8 cellular contexts compared by ENCODE assay signal in the genomic region with DNA sequence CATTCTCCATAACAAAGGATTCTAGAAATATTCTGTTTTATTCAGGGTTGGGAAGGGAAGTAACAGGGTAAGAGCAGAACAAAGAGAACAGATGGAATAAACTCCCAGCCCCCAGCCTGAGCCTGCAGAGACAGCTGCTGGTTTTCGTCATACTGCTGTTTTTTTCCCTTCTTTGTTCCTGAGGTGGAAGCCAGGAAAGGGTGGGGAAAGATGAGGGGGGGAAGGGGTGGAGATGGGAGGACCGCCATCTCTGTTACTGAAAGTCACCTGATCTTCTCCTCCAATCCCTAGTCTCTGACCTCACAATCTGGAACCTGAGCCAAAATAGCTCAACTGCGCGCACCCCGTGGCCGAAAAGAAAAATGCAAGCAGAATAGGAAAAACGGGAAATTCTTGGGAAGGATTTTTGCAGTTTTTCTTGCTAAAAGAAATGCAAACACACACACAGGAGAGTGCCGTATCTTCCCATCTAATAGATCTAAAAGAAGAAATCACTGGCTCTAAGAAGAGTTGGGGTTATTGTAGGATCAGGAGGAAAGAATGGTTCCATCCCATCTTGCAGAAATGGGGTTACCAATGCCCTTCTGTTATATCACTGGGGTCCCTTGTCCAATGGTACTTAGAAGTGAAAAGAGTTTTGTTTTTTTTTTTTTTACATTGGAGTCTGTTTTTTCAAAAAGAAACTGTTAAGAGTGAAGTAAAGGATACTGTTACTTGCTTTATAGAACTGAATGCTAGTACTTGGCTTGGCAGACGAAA. TPM values are rescaled to one million over a fixed set of nuclear protein-coding genes. Genes with fewer than 3 reads are reported as not detected.
DNase-seq lines count a peak whose midpoint lies in the region; ATAC-seq and TF ChIP-seq lines count a peak whose summit lies in the region.

No MANE protein-coding gene starts in this region.

- no TSS peak for BruUV-seq in MCF 10A (replicated peaks; lab: Mats Ljungman, UMichigan)

- CTCF ChIA-PET in MCF 10A (lab: Yijun Ruan, JAX) = interaction anchor here (0.6 to 5.7 kb wide), 16 partner anchors 13 to 841 kb away, joined by 3 to 191 read pairs (median 4); partner anchors contain the start of genes PCDHB10, PCDHB11, PCDHB14 and PCDHGB7

- peak overlapping the region; percentile 10 for H3K4me3 ChIP-seq in rectal smooth muscle tissue (ENCODE audit: low read length)

- peak overlapping the region; percentile 98 for H3K27ac Mint-ChIP-seq in MCF 10A (ENCODE audit: low read depth, unreplicated experiment)

- H3K9ac ChIP-seq in rectal smooth muscle tissue (ENCODE audit: low read length) = no peak overlapping the region

- H3K4me3 Mint-ChIP-seq in MCF 10A (ENCODE audit: unreplicated experiment) = peak overlapping the region; percentile 70

- peak overlapping the region; percentile 89 for H3K27ac ChIP-seq in rectal smooth muscle tissue (ENCODE audit: low read depth, low read length)

- H3K27me3 Mint-ChIP-seq in MCF 10A (ENCODE audit: insufficient read depth, unreplicated experiment) = no peaks in the 10 kb centered on the region

- intact Hi-C loops in MCF 10A (cut with micrococcal nuclease) = loop anchor here (1.0 to 2.0 kb wide), 9 partner anchors 149 to 520 kb away; partner anchors contain the start of genes PCDHB10, PCDHB13, PCDHB14 and PCDHB2

- peaks cover 20% of the 10 kb centered on the region for H3K4me1 ChIP-seq in rectal smooth muscle tissue (ENCODE audit: control insufficient read depth, insufficient read depth, low read length)

- H3K36me3 Mint-ChIP-seq in MCF 10A (ENCODE audit: insufficient read depth, unreplicated experiment) = peaks cover 63% of the 10 kb centered on the region

- H3K36me3 ChIP-seq in rectal smooth muscle tissue (ENCODE audit: control insufficient read depth, insufficient read depth, low read length) = no peaks in the 10 kb centered on the region

- ATAC-seq in HG03378 (IDR thresholded peaks at IDR 0.05; ENCODE audit: unreplicated experiment) (no peak), GM21717 (IDR thresholded peaks at IDR 0.05; ENCODE audit: unreplicated experiment) (no peak), GM19324 (IDR thresholded peaks at IDR 0.05; ENCODE audit: low FRiP score, unreplicated experiment) (no peak)

- H3K27me3 ChIP-seq in rectal smooth muscle tissue (ENCODE audit: control insufficient read depth, insufficient read depth, low read length) = no peaks in the 10 kb centered on the region

- TF ChIP-seq CTCF in GM20000 (IDR thresholded peaks at IDR 0.05; ENCODE audit: extremely low read depth, missing control alignments) = peak; percentile 43
- TF ChIP-seq CTCF in MCF 10A (IDR thresholded peaks at IDR 0.05; ENCODE audit: unreplicated experiment) = peak; percentile 94

- no peak for DNase-seq in GM20000 (ENCODE audit: low spot score)
- peak; percentile 96 for DNase-seq in NCI-H2196 treated with DMSO at 0.1 percent for 48 hours (lab: John Stamatoyannopoulos, UW; ENCODE audit: unreplicated experiment)
- peak; percentile 99 for DNase-seq in MCF 10A (ENCODE audit: unreplicated experiment)
- DNase-seq in iPS DF 4.7 (ENCODE audit: extremely low read depth, low spot score) = peak; percentile 93

- H3K4me1 Mint-ChIP-seq in MCF 10A (ENCODE audit: insufficient read depth, unreplicated experiment) = peaks cover 54% of the 10 kb centered on the region

- H3K9me3 Mint-ChIP-seq in MCF 10A (ENCODE audit: unreplicated experiment) = no peaks in the 10 kb centered on the region

- POLR2A ChIA-PET in MCF 10A (lab: Yijun Ruan, JAX) = interaction anchor here (0.6 to 6.3 kb wide), 20 partner anchors 36 to 1001 kb away, joined by 3 to 167 read pairs (median 4); partner anchors contain the start of genes PCDHB11, PCDHB14, PCDHGA10 and PCDHGB5

RNA-seq across cellular contexts. Expression of gene DIAPH1, which starts 57.9 kb away (rescaled TPM):
- 203 and 228 TPM in 2 replicates for total RNA-seq in MCF 10A (2022)
